In genomic region chr4:186643501-186644315, GRCh38 we compare ENCODE assay signal across 12 cellular contexts.
A peak's percentile ranks its signal among the peaks of the same experiment; 100 is the strongest.
DNase-seq lines count a peak whose midpoint lies in the region; ATAC-seq, FAIRE-seq and TF ChIP-seq lines count a peak whose summit lies in the region.
"Had no signal": no experiment of that assay in that cellular context is flagged by ENCODE, and none has a peak within 500 bp of the region (broad histone marks: within the 10 kb centered on the region; RNA-seq: fewer than 3 reads in every experiment).

No MANE protein-coding gene starts in this region.

- H3K36me3 ChIP-seq in mammary epithelial cell (ENCODE audit: insufficient read depth, low read length) (peaks cover 36% of the 10 kb centered on the region), HepG2 (replicated peaks in 1 of 2; ENCODE audit: control insufficient read depth in 1 of 2, insufficient read depth in 2 of 2, low read length in 2 of 2) (peaks cover 3 to 14% of the 10 kb centered on the region in 2 experiments), thyroid gland (no peaks in the 10 kb centered on the region)
- H3K36me3 ChIP-seq: thoracic aorta had no signal

- H3K9me3 ChIP-seq in mammary epithelial cell (replicated peaks; ENCODE audit: insufficient read depth, low read length), result no peaks in the 10 kb centered on the region
- no peaks in the 10 kb centered on the region for H3K9me3 ChIP-seq in HepG2 (ENCODE audit: low read length)
- no peaks in the 10 kb centered on the region for H3K9me3 ChIP-seq in thyroid gland
- H3K9me3 ChIP-seq: esophagus muscularis mucosa, thoracic aorta had no signal

- H2AFZ ChIP-seq in mammary epithelial cell (ENCODE audit: low read depth, low read length) (no peak overlapping the region), HepG2 (ENCODE audit: low read length) (no peak overlapping the region)

- in situ Hi-C loops in Caki2 (cut with HindIII; ENCODE audit: low pct_unique_long_range_greater_than_20kb, low sequenced_read_pairs) (no loop called here), mammary epithelial cell (cut with MboI; ENCODE audit: low sequenced_read_pairs in 2 of 2) (no loop called here), HepG2 (cut with HindIII; ENCODE audit: extremely low pct_ligation_motif_present, low pct_unique_long_range_greater_than_20kb) (no loop called here)

- ATAC-seq in HepG2, result peak; percentile 84

- peaks cover 16% of the 10 kb centered on the region for H3K4me1 ChIP-seq in mammary epithelial cell (ENCODE audit: insufficient read depth, low read length)
- peaks cover 54% of the 10 kb centered on the region for H3K4me1 ChIP-seq in HepG2 (ENCODE audit: insufficient read depth, low read length)
- H3K4me1 ChIP-seq in thyroid gland, result peaks cover 0 to 3% of the 10 kb centered on the region in 2 donors

- peak; percentile 96 for FAIRE-seq in HepG2 (lab: Jason Lieb, UNC)

- TF ChIP-seq EP300 in HepG2 (IDR thresholded peaks at IDR 0.05; ENCODE audit: low read depth in 2 of 2, low read length in 2 of 2) (peak in 1 of 2 experiments; percentile 85; a peak in 2 of 4 replicates), HepG2 (CRISPR knock-in tag; IDR thresholded peaks at IDR 0.05; ENCODE audit: borderline replicate concordance) (peak; percentile 63; the same call in 1 of the 2 replicates)

- H4K20me1 ChIP-seq in mammary epithelial cell (ENCODE audit: insufficient read depth, low read length), result peaks cover 2% of the 10 kb centered on the region
- no peaks in the 10 kb centered on the region for H4K20me1 ChIP-seq in HepG2 (ENCODE audit: insufficient read depth, low read length)

- CTCF ChIA-PET in mammary epithelial cell (lab: Charles Lee; ENCODE audit: low non-redundant PET), result no interaction called here
- CTCF ChIA-PET in HepG2 (lab: Yijun Ruan, JAX; ENCODE audit: low intra/inter-chr PET ratio, low total read pairs), result no interaction called here

- peaks cover 92% of the 10 kb centered on the region for H3K79me2 ChIP-seq in mammary epithelial cell (ENCODE audit: insufficient read depth, low read length)
- H3K79me2 ChIP-seq in HepG2 (ENCODE audit: insufficient read depth, low read length), result peaks cover 43% of the 10 kb centered on the region

- TF ChIP-seq CTCF in mammary epithelial cell (conservative IDR thresholded peaks at IDR 0.05 in 1 of 2, IDR thresholded peaks at IDR 0.05 in 1 of 2; ENCODE audit: extremely low read depth in 1 of 2, insufficient read depth in 1 of 2, low read depth in 1 of 2, low read length in 2 of 2) (no peak), HepG2 (CRISPR knock-in tag; IDR thresholded peaks at IDR 0.05) (no peak), GM20000 (IDR thresholded peaks at IDR 0.05; ENCODE audit: extremely low read depth, missing control alignments) (no peak), thyroid gland (IDR thresholded peaks at IDR 0.05) (no peak)

- no TSS peak for BruUV-seq in mammary epithelial cell (replicated peaks; lab: Mats Ljungman, UMichigan)
- BruUV-seq in HepG2 (replicated peaks; lab: Mats Ljungman, UMichigan), result no TSS peak

- H3K4me2 ChIP-seq in mammary epithelial cell (ENCODE audit: insufficient read depth, low read depth, low read length) (peak overlapping the region; percentile 32), HepG2 (ENCODE audit: low read depth, low read length) (peak overlapping the region; percentile 58)

- DNase-seq in Caki2 (ENCODE audit: low read depth), result peak; percentile 94
- peak; percentile 25 for DNase-seq in MV-4-11 (lab: John Stamatoyannopoulos, UW)
- peak; percentile 77 for DNase-seq in mammary epithelial cell
- peak; percentile 94 for DNase-seq in HepG2 (ENCODE audit: low spot score)
- DNase-seq in DMS114 treated with DMSO at 0.1 percent for 48 hours (lab: John Stamatoyannopoulos, UW; ENCODE audit: unreplicated experiment), result no peak
- no peak for DNase-seq in GF-D8 (lab: John Stamatoyannopoulos, UW)
- no peak for DNase-seq in GM20000 (ENCODE audit: low spot score)
- no peak for DNase-seq in thyroid gland
- DNase-seq: NCI-H526 had no signal

- dilution Hi-C loops in mammary epithelial cell (cut with HindIII; ENCODE audit: low sequenced_read_pairs), result no loop called here

- 59% methylated on average over 8 of the region's 14 CpGs for WGBS in mammary epithelial cell (ENCODE audit: low coverage, missing lambda C conversion rate)
- 26% methylated on average over 14 of the region's 14 CpGs for WGBS in HepG2 (ENCODE audit: low lambda C conversion rate)
- 70 to 74% methylated on average over 14 of the region's 14 CpGs for whole genome bisulfite sequencing in thyroid gland, 2 donors

- H3K27ac ChIP-seq in mammary epithelial cell (ENCODE audit: insufficient read depth, low read depth, low read length) (peak overlapping the region; percentile 39), HepG2 (ENCODE audit: extremely low read length, insufficient read depth, low read length) (peak overlapping the region; percentile 87), thyroid gland (no peak overlapping the region)
- H3K27ac ChIP-seq: esophagus muscularis mucosa, thoracic aorta, VCaP had no signal

- TF ChIP-seq POLR2A in HepG2 (IDR thresholded peaks at IDR 0.05; ENCODE audit: insufficient read depth in 1 of 2, low read depth in 2 of 2, low read length in 2 of 2), result peak in 1 of 2 experiments; percentile 1; a peak in 1 of 4 replicates
- no peak for TF ChIP-seq POLR2A in thyroid gland (IDR thresholded peaks at IDR 0.05)

- H3K9ac ChIP-seq in mammary epithelial cell (ENCODE audit: insufficient read depth, low read length) (no peak overlapping the region), HepG2 (ENCODE audit: insufficient read depth, low read depth, low read length) (peak overlapping the region; percentile 65)

- POLR2A ChIA-PET in HepG2 (lab: Yijun Ruan, JAX), result no interaction called here

- H3K4me3 ChIP-seq in mammary epithelial cell (replicated peaks in 1 of 3; ENCODE audit: insufficient read depth in 1 of 3, low read depth in 2 of 3, low read length in 3 of 3), result no peak overlapping the region
- peak overlapping the region in 1 of 3 experiments; percentile 42; a peak in 3 of 6 replicates for H3K4me3 ChIP-seq in HepG2 (replicated peaks in 1 of 3; ENCODE audit: insufficient read depth in 1 of 3, low read depth in 2 of 3, low read length in 3 of 3)
- no peak overlapping the region for H3K4me3 ChIP-seq in thyroid gland (replicated peaks in 1 of 3)
- H3K4me3 ChIP-seq: esophagus muscularis mucosa, thoracic aorta had no signal

- intact Hi-C loops in mammary epithelial cell (cut with micrococcal nuclease) (no loop called here), HepG2 (cut with micrococcal nuclease; ENCODE audit: unreplicated experiment) (no loop called here), thyroid gland (cut with DNase I) (no loop called here)

- H3K27me3 ChIP-seq in mammary epithelial cell (ENCODE audit: insufficient read depth, low read length), result no peaks in the 10 kb centered on the region
- no peaks in the 10 kb centered on the region for H3K27me3 ChIP-seq in HepG2 (ENCODE audit: control insufficient read depth in 1 of 2, insufficient read depth in 2 of 2, low read length in 2 of 2)
- no peaks in the 10 kb centered on the region for H3K27me3 ChIP-seq in thyroid gland
- H3K27me3 ChIP-seq: esophagus muscularis mucosa had no signal

- TF ChIP-seq RAD21 in HepG2 (CRISPR knock-in tag; IDR thresholded peaks at IDR 0.05), result no peak

TF ChIP-seq in HepG2, 621 proteins besides CTCF, POLR2A, EP300 and RAD21 (continues in another document):
- TF ChIP-seq ZNF598 (CRISPR knock-in tag; IDR thresholded peaks at IDR 0.05; ENCODE audit: borderline replicate concordance) (no peak), GATAD1 (CRISPR knock-in tag; IDR thresholded peaks at IDR 0.05) (no peak), SOX5 (CRISPR knock-in tag; IDR thresholded peaks at IDR 0.05; ENCODE audit: borderline replicate concordance) (peak; percentile 73; the same call in 1 of the 2 replicates), HNRNPL (IDR thresholded peaks at IDR 0.05; ENCODE audit: low read depth, low read length) (no peak), PPARG (CRISPR knock-in tag; conservative IDR thresholded peaks at IDR 0.05) (peak; percentile 52; the same call in 1 of the 2 replicates), JUNB (CRISPR knock-in tag; IDR thresholded peaks at IDR 0.05; ENCODE audit: borderline replicate concordance) (peak; percentile 92), TERF1 (CRISPR knock-in tag; IDR thresholded peaks at IDR 0.05) (no peak), HNRNPH1 (optimal IDR thresholded peaks at IDR 0.05; ENCODE audit: low read depth, low read length) (no peak), PAWR (CRISPR knock-in tag; IDR thresholded peaks at IDR 0.05; ENCODE audit: borderline replicate concordance) (no peak), MBD4 (IDR thresholded peaks at IDR 0.05; ENCODE audit: borderline replicate concordance, low read length) (0 out of 2 replicates have a peak, but pooled peaks have one; percentile 66), SSRP1 (CRISPR knock-in tag; IDR thresholded peaks at IDR 0.05) (0 out of 2 replicates have a peak, but pooled peaks have one; percentile 4), ZNF737 (CRISPR knock-in tag; IDR thresholded peaks at IDR 0.05; ENCODE audit: borderline replicate concordance) (no peak), MIER3 (CRISPR knock-in tag; IDR thresholded peaks at IDR 0.05; ENCODE audit: borderline replicate concordance) (0 out of 2 replicates have a peak, but pooled peaks have one; percentile 34), KLF15 (CRISPR knock-in tag; IDR thresholded peaks at IDR 0.05; ENCODE audit: borderline replicate concordance) (no peak), HOXD1 (CRISPR knock-in tag; IDR thresholded peaks at IDR 0.05) (no peak), GTF3A (CRISPR knock-in tag; conservative IDR thresholded peaks at IDR 0.05) (no peak), ZSCAN20 (CRISPR knock-in tag; IDR thresholded peaks at IDR 0.05; ENCODE audit: borderline replicate concordance) (no peak), ZNF777 (CRISPR knock-in tag; IDR thresholded peaks at IDR 0.05) (no peak), HOXA7 (CRISPR knock-in tag; IDR thresholded peaks at IDR 0.05) (no peak), HOXA5 (CRISPR knock-in tag; IDR thresholded peaks at IDR 0.05) (0 out of 2 replicates have a peak, but pooled peaks have one; percentile 28), NFIB (CRISPR knock-in tag; IDR thresholded peaks at IDR 0.05; ENCODE audit: borderline replicate concordance) (no peak), MAFF (IDR thresholded peaks at IDR 0.05; ENCODE audit: low read depth, low read length) (peak; percentile 65), KLF12 (CRISPR knock-in tag; IDR thresholded peaks at IDR 0.05; ENCODE audit: borderline replicate concordance) (no peak)

Comparison
In these comparisons a context has a peak if more than half of its experiments do, and no peak if none do; other contexts are left out.
1. DNase-seq: peak in Caki2 (single experiment), MV-4-11 (single experiment), mammary epithelial cell (single experiment) and HepG2 (single experiment); none in DMS114 treated with DMSO at 0.1 percent for 48 hours (single experiment), GF-D8 (single experiment), GM20000 (single experiment) and thyroid gland (0 of 2).
2. H3K27ac ChIP-seq: peak in mammary epithelial cell (single experiment) and HepG2 (single experiment); none in thyroid gland (0 of 3).